Comparison of ENCODE assay signal across 30 cellular contexts in genomic region chr5:96144289-96144688, GRCh38.
DNase-seq lines count a peak whose midpoint lies in the region; ATAC-seq and TF ChIP-seq lines count a peak whose summit lies in the region.
"Had no signal": no experiment of that assay in that cellular context is flagged by ENCODE, and none has a peak within 500 bp of the region (broad histone marks: within the 10 kb centered on the region; RNA-seq: fewer than 3 reads in every experiment).

No MANE protein-coding gene starts in this region.

- intact Hi-C loops in PC-3 (cut with micrococcal nuclease): loop anchor here (5.0 kb wide), 1 partner anchor 193 kb away; no protein-coding TSS in a partner anchor

- H3K9me3 ChIP-seq in PC-3 (ENCODE audit: low read length) (no peaks in the 10 kb centered on the region), neural progenitor cell (ENCODE audit: low read depth) (no peaks in the 10 kb centered on the region)
- H3K9me3 ChIP-seq: left ventricle myocardium inferior, right atrium auricular region, spleen, tibial artery had no signal

- POLR2A ChIA-PET in PC-3 (lab: Charles Lee; ENCODE audit: unreplicated experiment): no interaction called here

- H3K27me3 ChIP-seq in PC-3 (ENCODE audit: low read length) (no peaks in the 10 kb centered on the region), foreskin keratinocyte (no peaks in the 10 kb centered on the region), neural progenitor cell (no peaks in the 10 kb centered on the region)
- H3K27me3 ChIP-seq: cardiac muscle cell, right atrium auricular region, spleen, tibial artery had no signal

- H4K20me1 ChIP-seq in PC-3 (ENCODE audit: low read length) (no peaks in the 10 kb centered on the region), neural progenitor cell (ENCODE audit: low read depth) (no peaks in the 10 kb centered on the region)

- DNase-seq in ELF-1 (ENCODE audit: low read depth, low spot score) (peak; percentile 72), PC-3 (peak; percentile 79), foreskin keratinocyte (peak in 1 of 2 donors; percentile 70), neural progenitor cell (ENCODE audit: low spot score) (peak; percentile 17), NCI-H446 treated with DMSO at 0.1 percent for 48 hours (lab: John Stamatoyannopoulos, UW) (no peak), hypothalamus (lab: John Stamatoyannopoulos, UW) (no peak)
- no peak for DNase-seq in activated CD4-positive, alpha-beta T cell treated with anti-CD3 and anti-CD28 coated beads for 4 hours
- DNase-seq: activated CD4-positive, alpha-beta T cell treated with anti-CD3 and anti-CD28 coated beads for 1 hour; activated naive CD4-positive, alpha-beta T cell treated with Interleukin-2 at 50 U/mL for 16 hours; activated T-cell treated with anti-CD3 and anti-CD28 coated beads, Interleukin-2, amount 50 U/mL, for 4 hours; amniotic stem cell; C1 segment of cervical spinal cord; dermis blood vessel endothelial cell; erythroblast; HCEC 1CT; KG1; left ventricle myocardium inferior; midbrain; natural killer cell; NCI-H1436 treated with DMSO at 0.1 percent for 48 hours; NCI-H526; spleen; stimulated activated CD4-positive, alpha-beta T cell treated with anti-CD3 and anti-CD28 coated beads, Interleukin-4, amount 100 ng/mL, for 24 hours; SW 1271; tibial artery had no signal

- peak overlapping the region; percentile 71 for H3K27ac ChIP-seq in PC-3 (ENCODE audit: low read length)
- no peak overlapping the region for H3K27ac ChIP-seq in foreskin keratinocyte
- H3K27ac ChIP-seq in neural progenitor cell: no peak overlapping the region
- H3K27ac ChIP-seq: cardiac muscle cell, left ventricle myocardium inferior, right atrium auricular region, spleen, tibial artery had no signal

- no peaks in the 10 kb centered on the region for H3K36me3 Mint-ChIP-seq in neural progenitor cell
- no peaks in the 10 kb centered on the region for H3K36me3 Mint-ChIP-seq in activated T-helper 17 cell treated with anti-CD3 and anti-CD28 coated beads, Interleukin-2, amount 50 U/mL, for 72 hours (ENCODE audit: low read depth)
- H3K36me3 Mint-ChIP-seq: natural killer cell had no signal

- H3K4me2 ChIP-seq in PC-3 (ENCODE audit: low read length) (peak overlapping the region; percentile 54), neural progenitor cell (no peak overlapping the region)

- H3K4me3 ChIP-seq in PC-3 (ENCODE audit: low read length): no peak overlapping the region
- no peak overlapping the region for H3K4me3 ChIP-seq in neural progenitor cell
- H3K4me3 ChIP-seq: cardiac muscle cell, left ventricle myocardium inferior, right atrium auricular region, spleen, tibial artery had no signal

- no TSS peak for BruUV-seq in PC-3 (replicated peaks; lab: Mats Ljungman, UMichigan)

- H3K27me3 Mint-ChIP-seq in neural progenitor cell (ENCODE audit: insufficient read depth, low read depth): peaks cover 2% of the 10 kb centered on the region
- H3K27me3 Mint-ChIP-seq in activated T-helper 17 cell treated with anti-CD3 and anti-CD28 coated beads, Interleukin-2, amount 50 U/mL, for 72 hours: no peaks in the 10 kb centered on the region

- no peaks in the 10 kb centered on the region for H3K4me1 Mint-ChIP-seq in neural progenitor cell
- H3K4me1 Mint-ChIP-seq in activated T-helper 17 cell treated with anti-CD3 and anti-CD28 coated beads, Interleukin-2, amount 50 U/mL, for 72 hours: no peaks in the 10 kb centered on the region
- H3K4me1 Mint-ChIP-seq: natural killer cell had no signal

- H3K79me2 ChIP-seq in PC-3 (ENCODE audit: low read length) (no peaks in the 10 kb centered on the region), neural progenitor cell (ENCODE audit: low read depth) (no peaks in the 10 kb centered on the region)

- H3K9ac ChIP-seq in PC-3 (ENCODE audit: low read length) (peak overlapping the region; percentile 26; the same call in 1 of the 2 replicates), neural progenitor cell (no peak overlapping the region)

- no peaks in the 10 kb centered on the region for H3K9me2 ChIP-seq in PC-3 (replicated peaks; ENCODE audit: low read length)

- H3K9me3 Mint-ChIP-seq in neural progenitor cell: no peaks in the 10 kb centered on the region
- no peaks in the 10 kb centered on the region for H3K9me3 Mint-ChIP-seq in activated T-helper 17 cell treated with anti-CD3 and anti-CD28 coated beads, Interleukin-2, amount 50 U/mL, for 72 hours
- H3K9me3 Mint-ChIP-seq: activated T-cell treated with anti-CD3 and anti-CD28 coated beads, Interleukin-2, amount 50 U/mL, for 4 hours; natural killer cell; stimulated activated naive CD8-positive, alpha-beta T cell treated with anti-CD3 and anti-CD28 coated beads, Interleukin-15, Interleukin-2, amounts not matched to agents 100 ng/mL and 50 ng/mL, for 24 hours had no signal

- H3F3A ChIP-seq in PC-3 (ENCODE audit: low read length, unreplicated experiment) (peaks cover 4% of the 10 kb centered on the region), neural progenitor cell (ENCODE audit: low read depth) (no peaks in the 10 kb centered on the region)

- H2AFZ ChIP-seq in PC-3 (ENCODE audit: low read length): no peak overlapping the region
- H2AFZ ChIP-seq in neural progenitor cell (replicated peaks): no peak overlapping the region

- H3K36me3 ChIP-seq in PC-3 (ENCODE audit: low read depth, low read length) (no peaks in the 10 kb centered on the region), neural progenitor cell (no peaks in the 10 kb centered on the region)
- H3K36me3 ChIP-seq: cardiac muscle cell, left ventricle myocardium inferior, right atrium auricular region, spleen, tibial artery had no signal

- peaks cover 35% of the 10 kb centered on the region for H3K4me1 ChIP-seq in PC-3 (ENCODE audit: insufficient read depth, low read length)
- H3K4me1 ChIP-seq in foreskin keratinocyte: peaks cover 24% of the 10 kb centered on the region
- peaks cover 7% of the 10 kb centered on the region for H3K4me1 ChIP-seq in neural progenitor cell
- H3K4me1 ChIP-seq: left ventricle myocardium inferior, spleen had no signal

- no peak overlapping the region for H3K27ac Mint-ChIP-seq in neural progenitor cell
- H3K27ac Mint-ChIP-seq in activated T-helper 17 cell treated with anti-CD3 and anti-CD28 coated beads, Interleukin-2, amount 50 U/mL, for 72 hours: no peak overlapping the region
- H3K27ac Mint-ChIP-seq: natural killer cell; stimulated activated naive CD8-positive, alpha-beta T cell treated with anti-CD3 and anti-CD28 coated beads, Interleukin-15, Interleukin-2, amounts not matched to agents 100 ng/mL and 50 ng/mL, for 24 hours had no signal

- H3K4me3 Mint-ChIP-seq in neural progenitor cell: no peak overlapping the region
- H3K4me3 Mint-ChIP-seq in activated T-helper 17 cell treated with anti-CD3 and anti-CD28 coated beads, Interleukin-2, amount 50 U/mL, for 72 hours: no peak overlapping the region
- H3K4me3 Mint-ChIP-seq: activated T-cell treated with anti-CD3 and anti-CD28 coated beads, Interleukin-2, amount 50 U/mL, for 4 hours; natural killer cell; stimulated activated naive CD8-positive, alpha-beta T cell treated with anti-CD3 and anti-CD28 coated beads, Interleukin-15, Interleukin-2, amounts not matched to agents 100 ng/mL and 50 ng/mL, for 24 hours had no signal

- CTCF ChIA-PET in PC-3 (lab: Charles Lee): no interaction called here

- no peak for TF ChIP-seq CTCF in PC-3 (conservative IDR thresholded peaks at IDR 0.05; ENCODE audit: low read depth, low read length)
- TF ChIP-seq CTCF in foreskin keratinocyte (conservative IDR thresholded peaks at IDR 0.05): no peak
- no peak for TF ChIP-seq CTCF in neural progenitor cell (IDR thresholded peaks at IDR 0.05)

- ATAC-seq in PC-3 (no peak), foreskin keratinocyte (peak; percentile 39)
- ATAC-seq in activated T-helper 17 cell treated with anti-CD3 and anti-CD28 coated beads, Interleukin-2, amount 50 U/mL, for 72 hours (replicated peaks): no peak
- ATAC-seq: activated T-cell treated with anti-CD3 and anti-CD28 coated beads, Interleukin-2, amount 50 U/mL, for 4 hours; natural killer cell; Right ventricle myocardium inferior had no signal

Comparison
In these comparisons a context has a peak if more than half of its experiments do, and no peak if none do; other contexts are left out.
1. DNase-seq: peak in ELF-1 (single experiment), PC-3 (single experiment) and neural progenitor cell (single experiment); none in activated CD4-positive, alpha-beta T cell treated with anti-CD3 and anti-CD28 coated beads for 4 hours (0 of 2), NCI-H446 treated with DMSO at 0.1 percent for 48 hours (single experiment) and hypothalamus (0 of 51).